ENCODE assay signal across 1 cellular context in genomic region chr2:86253424-86253823, GRCh38.
TF ChIP-seq lines count a peak whose summit lies in the region.

No MANE protein-coding gene starts in this region.

TF ChIP-seq in GM23338, 12 proteins besides CTCF, POLR2A, EP300 and RAD21 (continued from another document):
- TF ChIP-seq, protein P1, sequence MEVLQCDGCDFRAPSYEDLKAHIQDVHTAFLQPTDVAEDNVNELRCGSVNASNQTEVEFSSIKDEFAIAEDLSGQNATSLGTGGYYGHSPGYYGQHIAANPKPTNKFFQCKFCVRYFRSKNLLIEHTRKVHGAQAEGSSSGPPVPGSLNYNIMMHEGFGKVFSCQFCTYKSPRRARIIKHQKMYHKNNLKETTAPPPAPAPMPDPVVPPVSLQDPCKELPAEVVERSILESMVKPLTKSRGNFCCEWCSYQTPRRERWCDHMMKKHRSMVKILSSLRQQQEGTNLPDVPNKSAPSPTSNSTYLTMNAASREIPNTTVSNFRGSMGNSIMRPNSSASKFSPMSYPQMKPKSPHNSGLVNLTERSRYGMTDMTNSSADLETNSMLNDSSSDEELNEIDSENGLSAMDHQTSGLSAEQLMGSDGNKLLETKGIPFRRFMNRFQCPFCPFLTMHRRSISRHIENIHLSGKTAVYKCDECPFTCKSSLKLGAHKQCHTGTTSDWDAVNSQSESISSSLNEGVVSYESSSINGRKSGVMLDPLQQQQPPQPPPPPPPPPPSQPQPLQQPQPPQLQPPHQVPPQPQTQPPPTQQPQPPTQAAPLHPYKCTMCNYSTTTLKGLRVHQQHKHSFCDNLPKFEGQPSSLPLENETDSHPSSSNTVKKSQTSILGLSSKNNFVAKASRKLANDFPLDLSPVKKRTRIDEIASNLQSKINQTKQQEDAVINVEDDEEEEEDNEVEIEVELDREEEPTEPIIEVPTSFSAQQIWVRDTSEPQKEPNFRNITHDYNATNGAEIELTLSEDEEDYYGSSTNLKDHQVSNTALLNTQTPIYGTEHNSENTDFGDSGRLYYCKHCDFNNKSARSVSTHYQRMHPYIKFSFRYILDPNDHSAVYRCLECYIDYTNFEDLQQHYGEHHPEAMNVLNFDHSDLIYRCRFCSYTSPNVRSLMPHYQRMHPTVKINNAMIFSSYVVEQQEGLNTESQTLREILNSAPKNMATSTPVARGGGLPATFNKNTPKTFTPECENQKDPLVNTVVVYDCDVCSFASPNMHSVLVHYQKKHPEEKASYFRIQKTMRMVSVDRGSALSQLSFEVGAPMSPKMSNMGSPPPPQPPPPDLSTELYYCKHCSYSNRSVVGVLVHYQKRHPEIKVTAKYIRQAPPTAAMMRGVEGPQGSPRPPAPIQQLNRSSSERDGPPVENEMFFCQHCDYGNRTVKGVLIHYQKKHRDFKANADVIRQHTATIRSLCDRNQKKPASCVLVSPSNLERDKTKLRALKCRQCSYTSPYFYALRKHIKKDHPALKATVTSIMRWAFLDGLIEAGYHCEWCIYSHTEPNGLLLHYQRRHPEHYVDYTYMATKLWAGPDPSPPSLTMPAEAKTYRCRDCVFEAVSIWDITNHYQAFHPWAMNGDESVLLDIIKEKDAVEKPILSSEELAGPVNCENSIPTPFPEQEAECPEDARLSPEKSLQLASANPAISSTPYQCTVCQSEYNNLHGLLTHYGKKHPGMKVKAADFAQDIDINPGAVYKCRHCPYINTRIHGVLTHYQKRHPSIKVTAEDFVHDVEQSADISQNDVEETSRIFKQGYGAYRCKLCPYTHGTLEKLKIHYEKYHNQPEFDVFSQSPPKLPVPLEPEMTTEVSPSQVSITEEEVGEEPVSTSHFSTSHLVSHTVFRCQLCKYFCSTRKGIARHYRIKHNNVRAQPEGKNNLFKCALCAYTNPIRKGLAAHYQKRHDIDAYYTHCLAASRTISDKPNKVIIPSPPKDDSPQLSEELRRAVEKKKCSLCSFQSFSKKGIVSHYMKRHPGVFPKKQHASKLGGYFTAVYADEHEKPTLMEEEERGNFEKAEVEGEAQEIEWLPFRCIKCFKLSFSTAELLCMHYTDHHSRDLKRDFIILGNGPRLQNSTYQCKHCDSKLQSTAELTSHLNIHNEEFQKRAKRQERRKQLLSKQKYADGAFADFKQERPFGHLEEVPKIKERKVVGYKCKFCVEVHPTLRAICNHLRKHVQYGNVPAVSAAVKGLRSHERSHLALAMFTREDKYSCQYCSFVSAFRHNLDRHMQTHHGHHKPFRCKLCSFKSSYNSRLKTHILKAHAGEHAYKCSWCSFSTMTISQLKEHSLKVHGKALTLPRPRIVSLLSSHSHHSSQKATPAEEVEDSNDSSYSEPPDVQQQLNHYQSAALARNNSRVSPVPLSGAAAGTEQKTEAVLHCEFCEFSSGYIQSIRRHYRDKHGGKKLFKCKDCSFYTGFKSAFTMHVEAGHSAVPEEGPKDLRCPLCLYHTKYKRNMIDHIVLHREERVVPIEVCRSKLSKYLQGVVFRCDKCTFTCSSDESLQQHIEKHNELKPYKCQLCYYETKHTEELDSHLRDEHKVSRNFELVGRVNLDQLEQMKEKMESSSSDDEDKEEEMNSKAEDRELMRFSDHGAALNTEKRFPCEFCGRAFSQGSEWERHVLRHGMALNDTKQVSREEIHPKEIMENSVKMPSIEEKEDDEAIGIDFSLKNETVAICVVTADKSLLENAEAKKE (CRISPR knock-in tag; IDR thresholded peaks at IDR 0.05), result no peak
- no peak for TF ChIP-seq STAT1 (IDR thresholded peaks at IDR 0.05; ENCODE audit: unreplicated experiment)
- no peak for TF ChIP-seq CREB1 (CRISPR knock-in tag; IDR thresholded peaks at IDR 0.05; ENCODE audit: low read depth)
- no peak for TF ChIP-seq ZNF331 (CRISPR knock-in tag; IDR thresholded peaks at IDR 0.05; ENCODE audit: low read depth)
- no peak for TF ChIP-seq ZNF114 (CRISPR knock-in tag; IDR thresholded peaks at IDR 0.05)
- no peak for TF ChIP-seq REST (IDR thresholded peaks at IDR 0.05; ENCODE audit: unreplicated experiment)
- TF ChIP-seq, protein P2, sequence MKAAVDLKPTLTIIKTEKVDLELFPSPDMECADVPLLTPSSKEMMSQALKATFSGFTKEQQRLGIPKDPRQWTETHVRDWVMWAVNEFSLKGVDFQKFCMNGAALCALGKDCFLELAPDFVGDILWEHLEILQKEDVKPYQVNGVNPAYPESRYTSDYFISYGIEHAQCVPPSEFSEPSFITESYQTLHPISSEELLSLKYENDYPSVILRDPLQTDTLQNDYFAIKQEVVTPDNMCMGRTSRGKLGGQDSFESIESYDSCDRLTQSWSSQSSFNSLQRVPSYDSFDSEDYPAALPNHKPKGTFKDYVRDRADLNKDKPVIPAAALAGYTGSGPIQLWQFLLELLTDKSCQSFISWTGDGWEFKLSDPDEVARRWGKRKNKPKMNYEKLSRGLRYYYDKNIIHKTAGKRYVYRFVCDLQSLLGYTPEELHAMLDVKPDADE (IDR thresholded peaks at IDR 0.05), result no peak
- TF ChIP-seq JUNB (IDR thresholded peaks at IDR 0.05; ENCODE audit: unreplicated experiment), result no peak
- no peak for TF ChIP-seq POLR2AphosphoS5 (IDR thresholded peaks at IDR 0.05; ENCODE audit: low read depth)
- no peak for TF ChIP-seq EZH2phosphoT487 (IDR thresholded peaks at IDR 0.05; ENCODE audit: unreplicated experiment)
